In the genomic region with DNA sequence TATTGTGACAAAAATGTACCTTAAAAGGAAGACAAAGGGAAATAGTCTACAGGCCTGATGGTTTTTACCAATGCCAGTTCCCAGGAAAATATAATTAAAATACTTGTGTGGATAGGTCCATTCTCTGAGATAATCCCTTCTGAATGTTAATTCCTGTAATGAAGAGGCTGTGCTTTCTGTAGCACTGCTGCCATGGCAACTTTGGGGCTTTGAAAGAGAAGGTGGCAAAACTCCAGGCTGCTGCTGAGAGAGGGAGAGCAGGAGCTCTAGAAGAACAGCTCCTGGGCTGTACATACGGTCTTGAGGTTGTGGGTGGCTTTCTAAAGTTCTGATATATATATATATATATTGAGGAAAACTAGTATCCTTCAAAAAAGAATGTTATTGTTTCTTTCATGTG, we compare ENCODE assay signal across 10 cellular contexts.
DNase-seq lines count a peak whose midpoint lies in the region; ATAC-seq and TF ChIP-seq lines count a peak whose summit lies in the region.
"Had no signal": no experiment of that assay in that cellular context is flagged by ENCODE, and none has a peak within 500 bp of the region (broad histone marks: within the 10 kb centered on the region; RNA-seq: fewer than 3 reads in every experiment).

No MANE protein-coding gene starts in this region.

- H3K4me1 ChIP-seq in HEK293 (ENCODE audit: control insufficient read depth, insufficient read depth, low read length) (peaks cover 2% of the 10 kb centered on the region), SJSA1 (replicated peaks) (peaks cover 21% of the 10 kb centered on the region), cardiac muscle cell (ENCODE audit: low read depth) (peaks cover 39% of the 10 kb centered on the region)

- H3K27ac ChIP-seq in HEK293 (ENCODE audit: extremely low read depth, low read depth, low read length) = no peak overlapping the region
- peak overlapping the region; percentile 13; the same call in 1 of the 2 replicates for H3K27ac ChIP-seq in SJSA1
- peak overlapping the region; percentile 84 for H3K27ac ChIP-seq in cardiac muscle cell
- H3K27ac ChIP-seq: esophagus squamous epithelium had no signal

- DNase-seq in SJSA1 (ENCODE audit: low read depth in 1 of 2, low spot score in 2 of 2) (peak in 1 of 2 experiments; percentile 29), cardiac muscle cell (ENCODE audit: low read depth in 1 of 2, low spot score in 1 of 2) (peak; percentile 77 to 85), renal cortical epithelial cell (ENCODE audit: low read depth) (peak; percentile 46), type B pancreatic cell (ENCODE audit: extremely low spot score, unreplicated experiment) (no peak), SHP77 treated with DMSO at 0.1 percent for 48 hours (lab: John Stamatoyannopoulos, UW) (no peak), RKO (ENCODE audit: low spot score) (no peak)
- DNase-seq: activated CD4-positive, alpha-beta T cell treated with anti-CD3 and anti-CD28 coated beads, Interleukin-2, amount 10 ng/mL, durations not matched to agents 24 days and 14 days; esophagus squamous epithelium had no signal

- TF ChIP-seq CTCF in HEK293 (tag by site-specific recombination; IDR thresholded peaks at IDR 0.05) = no peak
- no peak for TF ChIP-seq CTCF in cardiac muscle cell (IDR thresholded peaks at IDR 0.05; ENCODE audit: low read depth, low read length)
- no peak for TF ChIP-seq CTCF in type B pancreatic cell (conservative IDR thresholded peaks at IDR 0.05)

- H3K9me3 ChIP-seq in HEK293 (ENCODE audit: control insufficient read depth, insufficient read depth, low read depth, low read length) (no peaks in the 10 kb centered on the region), SJSA1 (replicated peaks) (no peaks in the 10 kb centered on the region), cardiac muscle cell (ENCODE audit: low read depth) (no peaks in the 10 kb centered on the region)
- H3K9me3 ChIP-seq: esophagus squamous epithelium had no signal

- H3K4me3 Mint-ChIP-seq in type B pancreatic cell = no peak overlapping the region
- H3K4me3 Mint-ChIP-seq: activated CD4-positive, alpha-beta T cell treated with anti-CD3 and anti-CD28 coated beads, Interleukin-2, amount 10 ng/mL, durations not matched to agents 24 days and 14 days had no signal

- CTCF ChIA-PET in HEK293 (lab: Yijun Ruan, JAX) = no interaction called here

- no peak overlapping the region for H3K27ac Mint-ChIP-seq in type B pancreatic cell
- H3K27ac Mint-ChIP-seq: activated CD4-positive, alpha-beta T cell treated with anti-CD3 and anti-CD28 coated beads, Interleukin-2, amount 10 ng/mL, durations not matched to agents 24 days and 14 days had no signal

- H3K9me3 Mint-ChIP-seq in type B pancreatic cell = no peaks in the 10 kb centered on the region
- H3K9me3 Mint-ChIP-seq: activated CD4-positive, alpha-beta T cell treated with anti-CD3 and anti-CD28 coated beads, Interleukin-2, amount 10 ng/mL, durations not matched to agents 24 days and 14 days had no signal

- no peak for ATAC-seq in GM19324 (IDR thresholded peaks at IDR 0.05; ENCODE audit: low FRiP score, unreplicated experiment)

- H3K36me3 ChIP-seq in HEK293 (ENCODE audit: control insufficient read depth in 2 of 2, insufficient read depth in 1 of 2, low read length in 2 of 2) (peaks cover 0 to 5% of the 10 kb centered on the region in 2 experiments; a peak in 1 of 3 replicates), SJSA1 (peaks cover 18% of the 10 kb centered on the region), cardiac muscle cell (peaks cover 44% of the 10 kb centered on the region)

- POLR2A ChIA-PET in HEK293 (lab: Yijun Ruan, JAX) = no interaction called here

- H3K4me3 ChIP-seq in HEK293 (ENCODE audit: low read depth, low read length) = no peak overlapping the region
- H3K4me3 ChIP-seq in SJSA1 = no peak overlapping the region
- H3K4me3 ChIP-seq in cardiac muscle cell = no peak overlapping the region
- H3K4me3 ChIP-seq: esophagus squamous epithelium had no signal

- peaks cover 5% of the 10 kb centered on the region for H3K36me3 Mint-ChIP-seq in type B pancreatic cell

- peaks cover 15% of the 10 kb centered on the region for H3K4me1 Mint-ChIP-seq in type B pancreatic cell (ENCODE audit: unreplicated experiment)
- H3K4me1 Mint-ChIP-seq: activated CD4-positive, alpha-beta T cell treated with anti-CD3 and anti-CD28 coated beads, Interleukin-2, amount 10 ng/mL, durations not matched to agents 24 days and 14 days had no signal

- no peaks in the 10 kb centered on the region for H3K27me3 ChIP-seq in SJSA1 (replicated peaks)
- H3K27me3 ChIP-seq in cardiac muscle cell = no peaks in the 10 kb centered on the region
- H3K27me3 ChIP-seq: esophagus squamous epithelium had no signal

- H3K27me3 Mint-ChIP-seq in type B pancreatic cell = no peaks in the 10 kb centered on the region
- H3K27me3 Mint-ChIP-seq: activated CD4-positive, alpha-beta T cell treated with anti-CD3 and anti-CD28 coated beads, Interleukin-2, amount 10 ng/mL, durations not matched to agents 24 days and 14 days had no signal

TF ChIP-seq in HEK293, 187 proteins besides CTCF, POLR2A, EP300 and RAD21:
- TF ChIP-seq ZNF366 (tag by site-specific recombination; conservative IDR thresholded peaks at IDR 0.05) (no peak), ZNF585B (tag by site-specific recombination; IDR thresholded peaks at IDR 0.05) (no peak), KLF10 (tag by site-specific recombination; IDR thresholded peaks at IDR 0.05) (no peak), OSR2 (tag by site-specific recombination; IDR thresholded peaks at IDR 0.05) (0 out of 2 replicates have a peak, but pooled peaks have one; percentile 31), ZNF677 (tag by site-specific recombination; IDR thresholded peaks at IDR 0.05) (no peak), ZNF521 (tag by site-specific recombination; IDR thresholded peaks at IDR 0.05) (no peak), ZNF629 (tag by site-specific recombination; IDR thresholded peaks at IDR 0.05) (no peak), ZNF341 (tag by site-specific recombination; IDR thresholded peaks at IDR 0.05; ENCODE audit: low read depth) (peak; percentile 52; the same call in 1 of the 2 replicates), ZNF560 (tag by site-specific recombination; IDR thresholded peaks at IDR 0.05; ENCODE audit: borderline replicate concordance) (no peak), ZNF335 (tag by site-specific recombination; conservative IDR thresholded peaks at IDR 0.05) (no peak), HOXC10 (CRISPR knock-in tag; IDR thresholded peaks at IDR 0.05) (no peak), ZNF792 (tag by site-specific recombination; IDR thresholded peaks at IDR 0.05) (no peak), ZNF350 (tag by site-specific recombination; IDR thresholded peaks at IDR 0.05) (no peak)
- TF ChIP-seq, protein P1, sequence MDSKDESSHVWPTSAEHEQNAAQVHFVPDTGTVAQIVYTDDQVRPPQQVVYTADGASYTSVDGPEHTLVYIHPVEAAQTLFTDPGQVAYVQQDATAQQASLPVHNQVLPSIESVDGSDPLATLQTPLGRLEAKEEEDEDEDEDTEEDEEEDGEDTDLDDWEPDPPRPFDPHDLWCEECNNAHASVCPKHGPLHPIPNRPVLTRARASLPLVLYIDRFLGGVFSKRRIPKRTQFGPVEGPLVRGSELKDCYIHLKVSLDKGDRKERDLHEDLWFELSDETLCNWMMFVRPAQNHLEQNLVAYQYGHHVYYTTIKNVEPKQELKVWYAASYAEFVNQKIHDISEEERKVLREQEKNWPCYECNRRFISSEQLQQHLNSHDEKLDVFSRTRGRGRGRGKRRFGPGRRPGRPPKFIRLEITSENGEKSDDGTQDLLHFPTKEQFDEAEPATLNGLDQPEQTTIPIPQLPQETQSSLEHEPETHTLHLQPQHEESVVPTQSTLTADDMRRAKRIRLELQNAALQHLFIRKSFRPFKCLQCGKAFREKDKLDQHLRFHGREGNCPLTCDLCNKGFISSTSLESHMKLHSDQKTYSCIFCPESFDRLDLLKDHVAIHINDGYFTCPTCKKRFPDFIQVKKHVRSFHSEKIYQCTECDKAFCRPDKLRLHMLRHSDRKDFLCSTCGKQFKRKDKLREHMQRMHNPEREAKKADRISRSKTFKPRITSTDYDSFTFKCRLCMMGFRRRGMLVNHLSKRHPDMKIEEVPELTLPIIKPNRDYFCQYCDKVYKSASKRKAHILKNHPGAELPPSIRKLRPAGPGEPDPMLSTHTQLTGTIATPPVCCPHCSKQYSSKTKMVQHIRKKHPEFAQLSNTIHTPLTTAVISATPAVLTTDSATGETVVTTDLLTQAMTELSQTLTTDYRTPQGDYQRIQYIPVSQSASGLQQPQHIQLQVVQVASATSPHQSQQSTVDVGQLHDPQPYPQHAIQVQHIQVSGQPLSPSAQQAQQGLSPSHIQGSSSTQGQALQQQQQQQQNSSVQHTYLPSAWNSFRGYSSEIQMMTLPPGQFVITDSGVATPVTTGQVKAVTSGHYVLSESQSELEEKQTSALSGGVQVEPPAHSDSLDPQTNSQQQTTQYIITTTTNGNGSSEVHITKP (tag by site-specific recombination; IDR thresholded peaks at IDR 0.05) = 0 out of 2 replicates have a peak, but pooled peaks have one; percentile 15

Comparison
In these comparisons a context has a peak if more than half of its experiments do, and no peak if none do; other contexts are left out.
1. DNase-seq: peak in cardiac muscle cell (2 of 2) and renal cortical epithelial cell (single experiment); none in type B pancreatic cell (single experiment), SHP77 treated with DMSO at 0.1 percent for 48 hours (single experiment) and RKO (single experiment).